ENCODE assay signal across 17 cellular contexts in genomic region chr3:154151969-154152368, GRCh38. TPM values are rescaled to one million over a fixed set of nuclear protein-coding genes. Genes with fewer than 3 reads are reported as not detected.
DNase-seq lines count a peak whose midpoint lies in the region; ATAC-seq, FAIRE-seq and TF ChIP-seq lines count a peak whose summit lies in the region.
"Had no signal": no experiment of that assay in that cellular context is flagged by ENCODE, and none has a peak within 500 bp of the region (broad histone marks: within the 10 kb centered on the region; RNA-seq: fewer than 3 reads in every experiment).

No MANE protein-coding gene starts in this region.

- ATAC-seq in left ventricle myocardium superior = no peak
- no peak for ATAC-seq in HG03159 (IDR thresholded peaks at IDR 0.05; ENCODE audit: unreplicated experiment)
- ATAC-seq in GM21723 (IDR thresholded peaks at IDR 0.05; ENCODE audit: unreplicated experiment) = no peak

- in situ Hi-C loops in brain microvascular endothelial cell (cut with HindIII; ENCODE audit: low pct_ligation_motif_present, low sequenced_read_pairs) = no loop called here

- H3K4me3 ChIP-seq in AG09309 (ENCODE audit: control insufficient read depth, low read depth, low read length) (no peak overlapping the region), brain microvascular endothelial cell (ENCODE audit: low read depth, low read length) (no peak overlapping the region)
- H3K4me3 ChIP-seq: adrenal gland, esophagus squamous epithelium, suprapubic skin had no signal

- no peaks in the 10 kb centered on the region for H3K36me3 ChIP-seq in brain microvascular endothelial cell (replicated peaks)
- H3K36me3 ChIP-seq: adrenal gland had no signal

- DNase-seq in AG09309 (ENCODE audit: low read depth) (peak; percentile 69), HTR-8/SVneo (ENCODE audit: insufficient read length, low spot score) (peak; percentile 11), brain microvascular endothelial cell (peak; percentile 84), kidney tubule cell (ENCODE audit: low spot score) (peak; percentile 52), left ventricle myocardium superior (no peak), NCI-H2171 (lab: John Stamatoyannopoulos, UW) (no peak)
- DNase-seq: activated T-cell treated with anti-CD3 and anti-CD28 coated beads, Interleukin-2, amount 50 U/mL, for 24 hours; adrenal gland; dermis blood vessel endothelial cell; esophagus squamous epithelium; NCI-H1105 treated with DMSO at 0.1 percent for 48 hours; NCI-H2227 treated with DMSO at 0.1 percent for 48 hours; posterior cingulate gyrus had no signal

- intact Hi-C loops in left ventricle myocardium superior (cut with micrococcal nuclease) = no loop called here

- H3K27ac ChIP-seq in brain microvascular endothelial cell = peak overlapping the region; percentile 49
- H3K27ac ChIP-seq: adrenal gland, esophagus squamous epithelium, suprapubic skin had no signal

- TF ChIP-seq CTCF in AG09309 (IDR thresholded peaks at IDR 0.05; ENCODE audit: control insufficient read depth, insufficient read depth, low read depth, low read length, missing control alignments) (no peak), brain microvascular endothelial cell (IDR thresholded peaks at IDR 0.05; ENCODE audit: low read depth, low read length, missing control alignments) (no peak)

- H3K27me3 ChIP-seq in brain microvascular endothelial cell (replicated peaks) = no peaks in the 10 kb centered on the region
- H3K27me3 ChIP-seq: adrenal gland, esophagus squamous epithelium, suprapubic skin had no signal

- FAIRE-seq in HTR-8/SVneo (lab: Jason Lieb, UNC) = no peak

RNA-seq across cellular contexts. Expression of gene ARHGEF26, which starts 30.8 kb away (rescaled TPM):
- 1.4 TPM for total RNA-seq in left ventricle myocardium superior
- total RNA-seq: B cell had no signal

Comparison
In these comparisons a context has a peak if more than half of its experiments do, and no peak if none do; other contexts are left out.
1. DNase-seq: peak in AG09309 (single experiment), HTR-8/SVneo (single experiment), brain microvascular endothelial cell (single experiment) and kidney tubule cell (single experiment); none in left ventricle myocardium superior (single experiment) and NCI-H2171 (single experiment).